ENCODE assay signal across 8 cellular contexts in the genomic region with DNA sequence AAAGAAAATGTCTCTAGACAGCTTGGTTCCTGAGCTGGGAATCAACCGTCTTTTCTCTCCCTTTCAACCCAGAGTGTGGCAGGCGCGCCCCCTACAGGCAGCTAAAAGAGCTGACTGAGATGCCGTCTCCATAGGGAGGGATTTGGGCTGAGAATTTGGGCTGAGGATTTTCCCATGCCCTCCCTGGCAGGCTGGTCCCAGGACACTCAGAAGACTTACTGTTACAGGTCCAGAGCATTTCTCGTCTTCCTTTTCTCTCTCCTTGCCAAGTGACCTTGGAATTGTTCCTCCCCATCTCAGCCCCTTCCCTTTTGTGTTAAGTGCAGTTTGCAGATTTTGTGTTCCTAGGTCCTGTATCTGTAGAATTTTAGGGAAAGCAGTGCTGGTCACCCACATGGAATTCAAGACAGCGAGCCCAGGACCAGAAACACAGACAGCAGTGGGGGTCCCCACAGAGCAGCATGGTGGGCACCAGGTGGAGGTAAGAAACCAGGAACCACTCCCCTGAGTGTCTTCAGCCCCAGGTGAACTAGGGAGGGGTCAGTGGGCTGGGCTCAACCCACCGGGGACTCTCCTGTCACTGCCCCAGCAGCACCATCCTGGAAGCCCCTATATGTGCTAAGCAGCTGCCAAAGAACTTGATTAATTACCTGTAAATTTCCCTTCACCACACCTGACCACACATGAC. TPM values are rescaled to one million over a fixed set of nuclear protein-coding genes. Genes with fewer than 3 reads are reported as not detected.
DNase-seq lines count a peak whose midpoint lies in the region; TF ChIP-seq lines count a peak whose summit lies in the region.

No MANE protein-coding gene starts in this region.

- H3K4me1 ChIP-seq in OCI-LY1 (ENCODE audit: insufficient read depth, low read length, severe bottlenecking), result peaks cover 62% of the 10 kb centered on the region
- H3K4me1 ChIP-seq in parathyroid adenoma, result no peaks in the 10 kb centered on the region
- no peaks in the 10 kb centered on the region for H3K4me1 ChIP-seq in vagina

- H2AFZ ChIP-seq in OCI-LY1 (ENCODE audit: low read length) (no peak overlapping the region), parathyroid adenoma (no peak overlapping the region)

- no peaks in the 10 kb centered on the region for H3K36me3 Mint-ChIP-seq in activated T-cell treated with anti-CD3 and anti-CD28 coated beads, Interleukin-2, amount 50 U/mL, for 24 hours (ENCODE audit: low read depth)

- H3K9me3 Mint-ChIP-seq in activated T-cell treated with anti-CD3 and anti-CD28 coated beads, Interleukin-2, amount 50 U/mL, for 24 hours, result peaks cover 10% of the 10 kb centered on the region

- DNase-seq in AG09309 (ENCODE audit: low read depth) (no peak), GOT3 (lab: John Stamatoyannopoulos, UW) (peak; percentile 16), fibroblast of the aortic adventitia (ENCODE audit: low read depth) (peak; percentile 60), vagina (ENCODE audit: extremely low spot score in 2 of 2) (peak in 1 of 2 donors; percentile 54), NCI-H446 treated with DMSO at 0.1 percent for 48 hours (lab: John Stamatoyannopoulos, UW) (no peak)
- DNase-seq in activated T-cell treated with anti-CD3 and anti-CD28 coated beads, Interleukin-2, amount 50 U/mL, for 24 hours, result peak; percentile 79

- H3K27me3 Mint-ChIP-seq in activated T-cell treated with anti-CD3 and anti-CD28 coated beads, Interleukin-2, amount 50 U/mL, for 24 hours, result no peaks in the 10 kb centered on the region

- H3K9me2 ChIP-seq in OCI-LY1 (ENCODE audit: low read depth, low read length), result no peaks in the 10 kb centered on the region

- H3K4me3 ChIP-seq in AG09309 (ENCODE audit: control insufficient read depth, low read depth, low read length), result no peak overlapping the region
- H3K4me3 ChIP-seq in OCI-LY1 (ENCODE audit: low read depth, low read length, poor library complexity, severe bottlenecking), result no peak overlapping the region
- no peak overlapping the region for H3K4me3 ChIP-seq in fibroblast of the aortic adventitia (ENCODE audit: low read depth, low read length)
- H3K4me3 ChIP-seq in parathyroid adenoma (ENCODE audit: low read depth, low read length), result no peak overlapping the region
- no peak overlapping the region for H3K4me3 ChIP-seq in vagina

- no peak overlapping the region for H3K4me3 Mint-ChIP-seq in activated T-cell treated with anti-CD3 and anti-CD28 coated beads, Interleukin-2, amount 50 U/mL, for 24 hours

- H4K20me1 ChIP-seq in OCI-LY1 (ENCODE audit: insufficient read depth, low read length), result no peaks in the 10 kb centered on the region

- H3K9ac ChIP-seq in OCI-LY1 (ENCODE audit: low read length) (peak overlapping the region; percentile 30; the same call in 1 of the 2 replicates), parathyroid adenoma (no peak overlapping the region)

- H3K27ac ChIP-seq in OCI-LY1 (ENCODE audit: low read depth, low read length, poor library complexity, severe bottlenecking) (peak overlapping the region; percentile 96), parathyroid adenoma (no peak overlapping the region), vagina (no peak overlapping the region)

- TF ChIP-seq CTCF in AG09309 (IDR thresholded peaks at IDR 0.05; ENCODE audit: control insufficient read depth, insufficient read depth, low read depth, low read length, missing control alignments), result peak; percentile 75
- TF ChIP-seq CTCF in OCI-LY1 (IDR thresholded peaks at IDR 0.05; ENCODE audit: low read length), result peak; percentile 49
- TF ChIP-seq CTCF in fibroblast of the aortic adventitia (IDR thresholded peaks at IDR 0.05; ENCODE audit: insufficient read depth, low read length), result peak; percentile 86
- peak; percentile 27 for TF ChIP-seq CTCF in parathyroid adenoma (IDR thresholded peaks at IDR 0.05)
- TF ChIP-seq CTCF in vagina (IDR thresholded peaks at IDR 0.05), result peak; percentile 19 to 33 (median 25)

- intact Hi-C loops in vagina (cut with DNase I), result no loop called here

- H3K4me1 Mint-ChIP-seq in activated T-cell treated with anti-CD3 and anti-CD28 coated beads, Interleukin-2, amount 50 U/mL, for 24 hours (ENCODE audit: low read depth), result peaks cover 1% of the 10 kb centered on the region

- H3K36me3 ChIP-seq in OCI-LY1 (ENCODE audit: insufficient read depth, low read length), result no peaks in the 10 kb centered on the region
- H3K36me3 ChIP-seq in parathyroid adenoma (ENCODE audit: control insufficient read depth, insufficient read depth, low read length), result no peaks in the 10 kb centered on the region
- H3K36me3 ChIP-seq in vagina, result no peaks in the 10 kb centered on the region

- TF ChIP-seq POLR2A in vagina (IDR thresholded peaks at IDR 0.05), result no peak

- H3K4me2 ChIP-seq in OCI-LY1 (ENCODE audit: low read length) (0 out of 2 replicates have a peak overlapping the region, but pooled peaks have one; percentile 4), parathyroid adenoma (ENCODE audit: low read length) (no peak overlapping the region)

- H3K27me3 ChIP-seq in OCI-LY1 (ENCODE audit: insufficient read depth, low read length), result no peaks in the 10 kb centered on the region
- H3K27me3 ChIP-seq in parathyroid adenoma (ENCODE audit: control insufficient read depth, insufficient read depth, low read length), result no peaks in the 10 kb centered on the region
- no peaks in the 10 kb centered on the region for H3K27me3 ChIP-seq in vagina

- H3K79me2 ChIP-seq in OCI-LY1 (ENCODE audit: insufficient read depth, low read length), result no peaks in the 10 kb centered on the region
- H3K79me2 ChIP-seq in parathyroid adenoma, result no peaks in the 10 kb centered on the region

- H3F3A ChIP-seq in OCI-LY1 (ENCODE audit: insufficient read depth, low read length), result no peaks in the 10 kb centered on the region

- no peaks in the 10 kb centered on the region for H3K9me3 ChIP-seq in OCI-LY1 (ENCODE audit: low read length)
- H3K9me3 ChIP-seq in parathyroid adenoma (ENCODE audit: control insufficient read depth, low read length), result no peaks in the 10 kb centered on the region
- H3K9me3 ChIP-seq in vagina, result no peaks in the 10 kb centered on the region

- H3K27ac Mint-ChIP-seq in activated T-cell treated with anti-CD3 and anti-CD28 coated beads, Interleukin-2, amount 50 U/mL, for 24 hours, result no peak overlapping the region

RNA-seq across cellular contexts. Expression of gene IGLL5, which starts 9.9 kb away (rescaled TPM):
- total RNA-seq in fibroblast of the aortic adventitia (ENCODE audit: low replicate concordance) (not detected in 2 replicates), vagina (1.7 TPM)

Comparison
In these comparisons a context has a peak if more than half of its experiments do, and no peak if none do; other contexts are left out.
1. DNase-seq: peak in GOT3 (single experiment), activated T-cell treated with anti-CD3 and anti-CD28 coated beads, Interleukin-2, amount 50 U/mL, for 24 hours (single experiment) and fibroblast of the aortic adventitia (single experiment); none in AG09309 (single experiment) and NCI-H446 treated with DMSO at 0.1 percent for 48 hours (single experiment).
2. CTCF ChIP-seq: peak in every context shown above with its lines; median percentile 86 in fibroblast of the aortic adventitia; 75 in AG09309; 49 in OCI-LY1; 27 in parathyroid adenoma; 25 in vagina.